In the genomic region with DNA sequence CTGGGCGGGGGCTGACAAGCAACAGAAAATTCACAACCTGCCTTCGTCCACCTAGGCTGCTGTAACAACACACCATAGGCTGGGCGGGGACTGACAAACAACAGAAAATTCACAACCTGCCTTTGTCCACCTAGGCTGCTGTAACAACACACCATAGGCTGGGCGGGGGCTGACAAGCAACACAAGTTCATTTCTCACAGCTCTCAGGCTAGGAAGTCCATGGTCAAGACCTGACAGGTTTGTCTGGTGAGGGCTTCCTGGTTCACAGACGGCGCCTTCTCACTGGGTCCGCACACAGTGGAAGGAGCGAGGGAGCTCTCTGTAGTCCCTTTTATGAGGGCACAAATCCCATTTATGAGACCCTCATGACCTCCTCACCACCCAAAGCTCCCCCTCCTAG, we compare ENCODE assay signal across 19 cellular contexts. TPM values are rescaled to one million over a fixed set of nuclear protein-coding genes. Genes with fewer than 3 reads are reported as not detected.
DNase-seq lines count a peak whose midpoint lies in the region; ATAC-seq and TF ChIP-seq lines count a peak whose summit lies in the region.
"Had no signal": no experiment of that assay in that cellular context is flagged by ENCODE, and none has a peak within 500 bp of the region (broad histone marks: within the 10 kb centered on the region; RNA-seq: fewer than 3 reads in every experiment).

No MANE protein-coding gene starts in this region.

- H3K4me1 Mint-ChIP-seq in WTC11 (peaks cover 28% of the 10 kb centered on the region), mesothelial cell of epicardium (peaks cover 41% of the 10 kb centered on the region)

- peak overlapping the region in 2 of 4 donors; percentile 88 to 90 for H3K27ac ChIP-seq in sigmoid colon
- H3K27ac ChIP-seq: KMS-11 had no signal

- POLR2A ChIA-PET in WTC11 (lab: Charles Lee), result no interaction called here

- TF ChIP-seq CTCF in WTC11 (IDR thresholded peaks at IDR 0.05) (no peak), epithelial cell of esophagus (IDR thresholded peaks at IDR 0.05; ENCODE audit: insufficient read depth, low read depth, low read length, missing control alignments) (no peak), mesothelial cell of epicardium (IDR thresholded peaks at IDR 0.05; ENCODE audit: unreplicated experiment) (no peak), sigmoid colon (IDR thresholded peaks at IDR 0.05) (no peak)

- intact Hi-C loops in sigmoid colon (cut with DNase I), result no loop called here

- no peaks in the 10 kb centered on the region for H3K9me3 Mint-ChIP-seq in WTC11
- H3K9me3 Mint-ChIP-seq in mesothelial cell of epicardium, result no peaks in the 10 kb centered on the region

- no peak for TF ChIP-seq POLR2A in sigmoid colon (IDR thresholded peaks at IDR 0.05)

- no peak overlapping the region for H3K4me3 Mint-ChIP-seq in WTC11
- no peak overlapping the region for H3K4me3 Mint-ChIP-seq in mesothelial cell of epicardium

- no peaks in the 10 kb centered on the region for H3K9me3 ChIP-seq in sigmoid colon
- H3K9me3 ChIP-seq: Caco-2 had no signal

- no peak for DNase-seq in WTC11 (ENCODE audit: low spot score)
- peak; percentile 17 for DNase-seq in epithelial cell of esophagus (ENCODE audit: low read depth)
- DNase-seq in mesothelial cell of epicardium (ENCODE audit: low spot score in 2 of 2, unreplicated experiment in 2 of 2), result no peak
- DNase-seq in sigmoid colon, result peak; percentile 41
- no peak for DNase-seq in activated CD8-positive, alpha-beta memory T cell treated with anti-CD3 and anti-CD28 coated beads, Interleukin-2, amount 50 U/mL, for 48 hours
- DNase-seq in H7, result no peak
- DNase-seq: ACHN, AML-193, DMS153, NCI-H1048, NCI-H146, NCI-H2081, NCI-H2227 treated with DMSO at 0.1 percent for 48 hours, Right ventricle myocardium superior had no signal

- H3K36me3 ChIP-seq in sigmoid colon, result no peaks in the 10 kb centered on the region
- no peaks in the 10 kb centered on the region; the same call in 1 of the 2 replicates for H3K36me3 ChIP-seq in H7 (replicated peaks; ENCODE audit: control insufficient read depth, insufficient read depth, low read length)

- H3K27me3 Mint-ChIP-seq in WTC11 (ENCODE audit: low read depth) (no peaks in the 10 kb centered on the region), mesothelial cell of epicardium (ENCODE audit: low read depth) (no peaks in the 10 kb centered on the region)

- TF ChIP-seq EP300 in sigmoid colon (IDR thresholded peaks at IDR 0.05), result no peak

- no peaks in the 10 kb centered on the region for H3K27me3 ChIP-seq in sigmoid colon
- no peaks in the 10 kb centered on the region for H3K27me3 ChIP-seq in H7 (ENCODE audit: control insufficient read depth, insufficient read depth, low read length)

- peaks cover 0 to 55% (median 41%) of the 10 kb centered on the region in 4 donors for H3K4me1 ChIP-seq in sigmoid colon

- H3K36me3 Mint-ChIP-seq in WTC11 (no peaks in the 10 kb centered on the region), mesothelial cell of epicardium (peaks cover 3% of the 10 kb centered on the region)

- CTCF ChIA-PET in WTC11 (lab: Charles Lee), result no interaction called here

- no peak for ATAC-seq in WTC11
- no peak for ATAC-seq in HG02870 (IDR thresholded peaks at IDR 0.05; ENCODE audit: unreplicated experiment)
- ATAC-seq in SK-N-SH treated with all-trans-retinoic acid at 6 μM for 48 hours, result no peak
- ATAC-seq: Panc1 had no signal

- WGBS in sigmoid colon, 2 donors, result 63 to 70% methylated on average over 8 of the region's 8 CpGs

- peak overlapping the region; percentile 74; the same call in 1 of the 2 replicates for H3K27ac Mint-ChIP-seq in WTC11
- peak overlapping the region; percentile 80 for H3K27ac Mint-ChIP-seq in mesothelial cell of epicardium

- H3K4me3 ChIP-seq in epithelial cell of esophagus (ENCODE audit: low read length) (no peak overlapping the region), sigmoid colon (no peak overlapping the region), H7 (ENCODE audit: insufficient read depth, low read depth, low read length) (no peak overlapping the region)

TF ChIP-seq in WTC11, 78 proteins besides CTCF, POLR2A, EP300 and RAD21:
- TF ChIP-seq KAT7 (CRISPR knock-in tag; IDR thresholded peaks at IDR 0.05; ENCODE audit: borderline replicate concordance) (no peak), ZBTB21 (CRISPR knock-in tag; IDR thresholded peaks at IDR 0.05; ENCODE audit: borderline replicate concordance) (no peak), NFYB (CRISPR knock-in tag; conservative IDR thresholded peaks at IDR 0.05; ENCODE audit: low read depth) (no peak), SOX15 (CRISPR knock-in tag; IDR thresholded peaks at IDR 0.05) (no peak)
- TF ChIP-seq, protein P1, sequence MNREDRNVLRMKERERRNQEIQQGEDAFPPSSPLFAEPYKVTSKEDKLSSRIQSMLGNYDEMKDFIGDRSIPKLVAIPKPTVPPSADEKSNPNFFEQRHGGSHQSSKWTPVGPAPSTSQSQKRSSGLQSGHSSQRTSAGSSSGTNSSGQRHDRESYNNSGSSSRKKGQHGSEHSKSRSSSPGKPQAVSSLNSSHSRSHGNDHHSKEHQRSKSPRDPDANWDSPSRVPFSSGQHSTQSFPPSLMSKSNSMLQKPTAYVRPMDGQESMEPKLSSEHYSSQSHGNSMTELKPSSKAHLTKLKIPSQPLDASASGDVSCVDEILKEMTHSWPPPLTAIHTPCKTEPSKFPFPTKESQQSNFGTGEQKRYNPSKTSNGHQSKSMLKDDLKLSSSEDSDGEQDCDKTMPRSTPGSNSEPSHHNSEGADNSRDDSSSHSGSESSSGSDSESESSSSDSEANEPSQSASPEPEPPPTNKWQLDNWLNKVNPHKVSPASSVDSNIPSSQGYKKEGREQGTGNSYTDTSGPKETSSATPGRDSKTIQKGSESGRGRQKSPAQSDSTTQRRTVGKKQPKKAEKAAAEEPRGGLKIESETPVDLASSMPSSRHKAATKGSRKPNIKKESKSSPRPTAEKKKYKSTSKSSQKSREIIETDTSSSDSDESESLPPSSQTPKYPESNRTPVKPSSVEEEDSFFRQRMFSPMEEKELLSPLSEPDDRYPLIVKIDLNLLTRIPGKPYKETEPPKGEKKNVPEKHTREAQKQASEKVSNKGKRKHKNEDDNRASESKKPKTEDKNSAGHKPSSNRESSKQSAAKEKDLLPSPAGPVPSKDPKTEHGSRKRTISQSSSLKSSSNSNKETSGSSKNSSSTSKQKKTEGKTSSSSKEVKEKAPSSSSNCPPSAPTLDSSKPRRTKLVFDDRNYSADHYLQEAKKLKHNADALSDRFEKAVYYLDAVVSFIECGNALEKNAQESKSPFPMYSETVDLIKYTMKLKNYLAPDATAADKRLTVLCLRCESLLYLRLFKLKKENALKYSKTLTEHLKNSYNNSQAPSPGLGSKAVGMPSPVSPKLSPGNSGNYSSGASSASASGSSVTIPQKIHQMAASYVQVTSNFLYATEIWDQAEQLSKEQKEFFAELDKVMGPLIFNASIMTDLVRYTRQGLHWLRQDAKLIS (CRISPR knock-in tag; IDR thresholded peaks at IDR 0.05; ENCODE audit: borderline replicate concordance), result no peak

TF ChIP-seq in SK-N-SH treated with all-trans-retinoic acid at 6 μM for 48 hours, 23 proteins besides CTCF, POLR2A, EP300 and RAD21 (continues in another document):
- TF ChIP-seq TCF4 (CRISPR knock-in tag; IDR thresholded peaks at IDR 0.05; ENCODE audit: borderline replicate concordance) (no peak), SNAI2 (CRISPR knock-in tag; IDR thresholded peaks at IDR 0.05) (no peak), ZFP30 (CRISPR knock-in tag; IDR thresholded peaks at IDR 0.05) (no peak), ZNF565 (CRISPR knock-in tag; conservative IDR thresholded peaks at IDR 0.05; ENCODE audit: low read depth) (no peak), ARNTL (CRISPR knock-in tag; IDR thresholded peaks at IDR 0.05; ENCODE audit: borderline replicate concordance, low read depth) (no peak), GLIS3 (CRISPR knock-in tag; IDR thresholded peaks at IDR 0.05) (no peak), ZC3H10 (CRISPR knock-in tag; IDR thresholded peaks at IDR 0.05) (no peak), ZNF8 (CRISPR knock-in tag; IDR thresholded peaks at IDR 0.05) (no peak), RARB (CRISPR knock-in tag; IDR thresholded peaks at IDR 0.05) (no peak), ZFP3 (CRISPR knock-in tag; IDR thresholded peaks at IDR 0.05) (no peak)
- TF ChIP-seq, protein P2, sequence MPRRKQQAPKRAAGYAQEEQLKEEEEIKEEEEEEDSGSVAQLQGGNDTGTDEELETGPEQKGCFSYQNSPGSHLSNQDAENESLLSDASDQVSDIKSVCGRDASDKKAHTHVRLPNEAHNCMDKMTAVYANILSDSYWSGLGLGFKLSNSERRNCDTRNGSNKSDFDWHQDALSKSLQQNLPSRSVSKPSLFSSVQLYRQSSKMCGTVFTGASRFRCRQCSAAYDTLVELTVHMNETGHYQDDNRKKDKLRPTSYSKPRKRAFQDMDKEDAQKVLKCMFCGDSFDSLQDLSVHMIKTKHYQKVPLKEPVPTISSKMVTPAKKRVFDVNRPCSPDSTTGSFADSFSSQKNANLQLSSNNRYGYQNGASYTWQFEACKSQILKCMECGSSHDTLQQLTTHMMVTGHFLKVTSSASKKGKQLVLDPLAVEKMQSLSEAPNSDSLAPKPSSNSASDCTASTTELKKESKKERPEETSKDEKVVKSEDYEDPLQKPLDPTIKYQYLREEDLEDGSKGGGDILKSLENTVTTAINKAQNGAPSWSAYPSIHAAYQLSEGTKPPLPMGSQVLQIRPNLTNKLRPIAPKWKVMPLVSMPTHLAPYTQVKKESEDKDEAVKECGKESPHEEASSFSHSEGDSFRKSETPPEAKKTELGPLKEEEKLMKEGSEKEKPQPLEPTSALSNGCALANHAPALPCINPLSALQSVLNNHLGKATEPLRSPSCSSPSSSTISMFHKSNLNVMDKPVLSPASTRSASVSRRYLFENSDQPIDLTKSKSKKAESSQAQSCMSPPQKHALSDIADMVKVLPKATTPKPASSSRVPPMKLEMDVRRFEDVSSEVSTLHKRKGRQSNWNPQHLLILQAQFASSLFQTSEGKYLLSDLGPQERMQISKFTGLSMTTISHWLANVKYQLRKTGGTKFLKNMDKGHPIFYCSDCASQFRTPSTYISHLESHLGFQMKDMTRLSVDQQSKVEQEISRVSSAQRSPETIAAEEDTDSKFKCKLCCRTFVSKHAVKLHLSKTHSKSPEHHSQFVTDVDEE (CRISPR knock-in tag; IDR thresholded peaks at IDR 0.05), result no peak

RNA-seq across cellular contexts. Expression of a gene that starts 52.2 kb away (rescaled TPM):
- total RNA-seq in WTC11 (2021) (10.9 to 11.0 TPM (median 11.0 TPM) in 3 replicates), mesothelial cell of epicardium (30.3 to 30.8 TPM (median 30.6 TPM) in 3 replicates), sigmoid colon (10 to 100 TPM; 42.1 to 67.9 (median 50.3) TPM)
- 1 to 10 TPM; 1.8 to 5.5 (median 3.0) TPM for polyA plus RNA-seq in sigmoid colon
- total RNA-seq in H7 (2014; rRNA removed; shearing (Covaris generic)), result 4.8 and 7.2 TPM in 2 replicates

Comparison
In these comparisons a context has a peak if more than half of its experiments do, and no peak if none do; other contexts are left out.
1. DNase-seq: peak in epithelial cell of esophagus (single experiment) and sigmoid colon (single experiment); none in WTC11 (single experiment), mesothelial cell of epicardium (0 of 2), activated CD8-positive, alpha-beta memory T cell treated with anti-CD3 and anti-CD28 coated beads, Interleukin-2, amount 50 U/mL, for 48 hours (single experiment) and H7 (single experiment).